ENCODE assay signal across 8 cellular contexts in the genomic region with DNA sequence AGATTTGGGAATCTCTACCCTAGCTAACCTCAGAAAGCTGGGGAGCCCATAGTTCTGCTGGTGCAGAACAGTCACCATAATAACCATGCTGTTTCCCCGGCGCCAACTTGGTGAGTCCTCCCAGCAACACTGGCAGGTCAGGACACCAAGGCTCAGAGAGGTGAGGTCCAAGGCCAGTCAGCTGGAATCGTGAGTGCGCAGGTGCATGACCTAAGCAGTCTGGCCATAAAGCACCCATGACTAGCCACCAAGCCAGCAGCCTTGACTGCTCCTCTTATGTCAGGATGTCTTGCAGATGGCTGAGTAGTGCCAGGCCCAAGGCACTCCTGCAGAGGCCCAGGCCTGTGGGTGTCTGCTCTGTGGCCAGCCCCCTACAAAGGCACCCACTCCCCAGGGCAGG. TPM values are rescaled to one million over a fixed set of nuclear protein-coding genes. Genes with fewer than 3 reads are reported as not detected.
DNase-seq lines count a peak whose midpoint lies in the region; FAIRE-seq and TF ChIP-seq lines count a peak whose summit lies in the region.

No MANE protein-coding gene starts in this region.

- POLR2A ChIA-PET in RWPE1 (lab: Yijun Ruan, JAX; ENCODE audit: low non-redundant PET): interaction anchor here (0.7 kb wide), 1 partner anchor 600 kb away, joined by 3 read pairs; no protein-coding TSS in a partner anchor

- no peaks in the 10 kb centered on the region for H3K27me3 ChIP-seq in skeletal muscle satellite cell (ENCODE audit: control insufficient read depth, insufficient read depth, low read length)

- H3K9me3 ChIP-seq in skeletal muscle satellite cell (replicated peaks; ENCODE audit: low read length): no peaks in the 10 kb centered on the region

- peaks cover 14% of the 10 kb centered on the region for H3K36me3 ChIP-seq in skeletal muscle satellite cell (ENCODE audit: insufficient read depth, low read length)

- DNase-seq in GM12892 (ENCODE audit: insufficient read length) (no peak), RWPE1 (ENCODE audit: low spot score) (no peak), glutamatergic neuron (no peak), SW 1271 (lab: John Stamatoyannopoulos, UW) (no peak), inferior parietal cortex (ENCODE audit: extremely low spot score) (no peak), DMS79 treated with DMSO at 0.1 percent for 48 hours (lab: John Stamatoyannopoulos, UW) (no peak), SIG-M5 (lab: John Stamatoyannopoulos, UW) (no peak)

- TF ChIP-seq POLR2A in GM12892 (IDR thresholded peaks at IDR 0.05; ENCODE audit: low read depth, low read length): no peak

- peak overlapping the region; percentile 98 for H3K4me2 ChIP-seq in skeletal muscle satellite cell (ENCODE audit: low read length)

- peak overlapping the region; percentile 95 for H3K4me3 Mint-ChIP-seq in glutamatergic neuron (ENCODE audit: unreplicated experiment)

- peaks cover 21% of the 10 kb centered on the region for H3K27me3 Mint-ChIP-seq in glutamatergic neuron (ENCODE audit: unreplicated experiment)

- CTCF ChIA-PET in RWPE1 (lab: Yijun Ruan, JAX): interaction anchor here (0.6 to 1.3 kb wide), 3 partner anchors 18 to 80 kb away, joined by 3 read pairs; no protein-coding TSS in a partner anchor

- H3K27ac Mint-ChIP-seq in glutamatergic neuron (ENCODE audit: unreplicated experiment): peak overlapping the region; percentile 99

- FAIRE-seq in GM12892 (lab: Jason Lieb, UNC): peak; percentile 87

- no peak for TF ChIP-seq CTCF in RWPE1 (conservative IDR thresholded peaks at IDR 0.05; ENCODE audit: low read depth)
- no peak for TF ChIP-seq CTCF in glutamatergic neuron (IDR thresholded peaks at IDR 0.05; ENCODE audit: partially characterized antibody, unreplicated experiment)

- H3K9me3 Mint-ChIP-seq in glutamatergic neuron (ENCODE audit: unreplicated experiment): peaks cover 19% of the 10 kb centered on the region

- H3K36me3 Mint-ChIP-seq in glutamatergic neuron (ENCODE audit: unreplicated experiment): no peaks in the 10 kb centered on the region

- no peak overlapping the region for H3K9ac ChIP-seq in skeletal muscle satellite cell (ENCODE audit: low read depth, low read length)

- no peak overlapping the region for H3K4me3 ChIP-seq in skeletal muscle satellite cell (ENCODE audit: low read length)

- H3K27ac ChIP-seq in RWPE1: peak overlapping the region; percentile 96

- peaks cover 38% of the 10 kb centered on the region for H3K4me1 ChIP-seq in skeletal muscle satellite cell (ENCODE audit: control insufficient read depth, insufficient read depth, low read length)

- H3K4me1 Mint-ChIP-seq in glutamatergic neuron (ENCODE audit: low read depth, unreplicated experiment): peaks cover 21% of the 10 kb centered on the region

RNA-seq across cellular contexts. Expression of a gene that starts 2.6 kb away (rescaled TPM):
- 13.1 TPM for polyA plus RNA-seq in GM12892 (2012; ENCODE audit: missing spikeins)
- 322 TPM for total RNA-seq in glutamatergic neuron (ENCODE audit: unreplicated experiment)
- 2.5 and 4.6 TPM in 2 replicates for total RNA-seq in skeletal muscle satellite cell (2012; rRNA removed)

RNA-seq across cellular contexts. Expression of a gene that starts 14.5 kb away (rescaled TPM):
- not detected for polyA plus RNA-seq in GM12892 (2012; ENCODE audit: missing spikeins)
- 0.29 TPM for total RNA-seq in glutamatergic neuron (ENCODE audit: unreplicated experiment)
- not detected in 2 replicates for total RNA-seq in skeletal muscle satellite cell (2012; rRNA removed)
